In genomic region chr11:1155274-1155693, GRCh38 we compare ENCODE assay signal across 1 cellular context.
TF ChIP-seq lines count a peak whose summit lies in the region.

No MANE protein-coding gene starts in this region.

TF ChIP-seq in HEK293, 187 proteins besides CTCF, POLR2A, EP300 and RAD21 (continued from another document):
- TF ChIP-seq, protein P1, sequence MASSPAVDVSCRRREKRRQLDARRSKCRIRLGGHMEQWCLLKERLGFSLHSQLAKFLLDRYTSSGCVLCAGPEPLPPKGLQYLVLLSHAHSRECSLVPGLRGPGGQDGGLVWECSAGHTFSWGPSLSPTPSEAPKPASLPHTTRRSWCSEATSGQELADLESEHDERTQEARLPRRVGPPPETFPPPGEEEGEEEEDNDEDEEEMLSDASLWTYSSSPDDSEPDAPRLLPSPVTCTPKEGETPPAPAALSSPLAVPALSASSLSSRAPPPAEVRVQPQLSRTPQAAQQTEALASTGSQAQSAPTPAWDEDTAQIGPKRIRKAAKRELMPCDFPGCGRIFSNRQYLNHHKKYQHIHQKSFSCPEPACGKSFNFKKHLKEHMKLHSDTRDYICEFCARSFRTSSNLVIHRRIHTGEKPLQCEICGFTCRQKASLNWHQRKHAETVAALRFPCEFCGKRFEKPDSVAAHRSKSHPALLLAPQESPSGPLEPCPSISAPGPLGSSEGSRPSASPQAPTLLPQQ (tag by site-specific recombination; IDR thresholded peaks at IDR 0.05) = no peak
- TF ChIP-seq ZBTB21 (tag by site-specific recombination; IDR thresholded peaks at IDR 0.05) (no peak), ZNF274 (IDR thresholded peaks at IDR 0.05; ENCODE audit: low read length) (no peak), ZNF274 (tag by site-specific recombination; IDR thresholded peaks at IDR 0.05; ENCODE audit: borderline replicate concordance) (0 out of 2 replicates have a peak, but pooled peaks have one; percentile 17), TRIM28 (IDR thresholded peaks at IDR 0.05; ENCODE audit: borderline replicate concordance, low read length) (no peak), GLIS2 (tag by site-specific recombination; IDR thresholded peaks at IDR 0.05) (no peak), ZNF513 (tag by site-specific recombination; IDR thresholded peaks at IDR 0.05) (no peak), ZNF530 (tag by site-specific recombination; IDR thresholded peaks at IDR 0.05; ENCODE audit: low read depth) (no peak), ZNF37A (tag by site-specific recombination; IDR thresholded peaks at IDR 0.05) (no peak), ZNF341 (tag by site-specific recombination; IDR thresholded peaks at IDR 0.05; ENCODE audit: low read depth) (no peak)
- TF ChIP-seq, protein P2, sequence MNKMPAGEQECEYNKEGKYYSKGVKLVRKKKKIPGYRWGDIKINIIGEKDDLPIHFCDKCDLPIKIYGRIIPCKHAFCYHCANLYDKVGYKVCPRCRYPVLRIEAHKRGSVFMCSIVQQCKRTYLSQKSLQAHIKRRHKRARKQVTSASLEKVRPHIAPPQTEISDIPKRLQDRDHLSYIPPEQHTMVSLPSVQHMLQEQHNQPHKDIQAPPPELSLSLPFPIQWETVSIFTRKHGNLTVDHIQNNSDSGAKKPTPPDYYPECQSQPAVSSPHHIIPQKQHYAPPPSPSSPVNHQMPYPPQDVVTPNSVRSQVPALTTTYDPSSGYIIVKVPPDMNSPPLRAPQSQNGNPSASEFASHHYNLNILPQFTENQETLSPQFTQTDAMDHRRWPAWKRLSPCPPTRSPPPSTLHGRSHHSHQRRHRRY (tag by site-specific recombination; IDR thresholded peaks at IDR 0.05) = no peak
